18 cellular contexts compared by ENCODE assay signal in the genomic region with DNA sequence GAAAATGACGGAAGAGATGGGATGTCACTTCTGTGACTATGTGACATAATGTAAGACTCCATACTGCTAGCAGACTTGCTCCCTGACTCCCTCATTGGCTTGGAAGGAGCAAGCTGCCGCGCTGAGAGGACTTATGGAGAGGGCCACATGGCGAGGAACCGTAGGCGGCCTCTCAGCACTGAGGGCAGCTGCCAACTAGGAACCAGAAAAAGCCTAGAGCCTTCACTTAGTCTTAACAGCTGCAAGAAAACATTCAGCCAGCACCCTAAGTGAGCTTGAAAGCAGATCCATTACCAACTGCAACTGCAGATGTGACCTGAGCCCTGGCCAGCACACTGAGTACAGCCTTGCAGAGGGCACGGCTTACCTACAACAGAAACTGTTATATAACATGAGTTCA. TPM values are rescaled to one million over a fixed set of nuclear protein-coding genes. Genes with fewer than 3 reads are reported as not detected.
DNase-seq lines count a peak whose midpoint lies in the region; ATAC-seq and TF ChIP-seq lines count a peak whose summit lies in the region.
"Had no signal": no experiment of that assay in that cellular context is flagged by ENCODE, and none has a peak within 500 bp of the region (broad histone marks: within the 10 kb centered on the region; RNA-seq: fewer than 3 reads in every experiment).

No MANE protein-coding gene starts in this region.

- H3K9me3 ChIP-seq in left lung: no peaks in the 10 kb centered on the region

- no peak overlapping the region for H3K4me3 Mint-ChIP-seq in natural killer cell treated with Interleukin-12 subunit alpha and Interleukin-12 subunit beta and Interleukin-15 and Interleukin-18, amount 100 ng/mL, for 72 hours
- no peak overlapping the region for H3K4me3 Mint-ChIP-seq in natural killer cell
- H3K4me3 Mint-ChIP-seq: activated CD8-positive, alpha-beta T cell treated with anti-CD3 and anti-CD28 coated beads, Interleukin-2, amount 10 ng/mL, durations not matched to agents 7 days and 5 days; immature natural killer cell; stimulated activated effector memory CD8-positive, alpha-beta T cell treated with anti-CD3 and anti-CD28 coated beads, Interleukin-12 subunit alpha, Interleukin-12 subunit beta, amount 100 ng/mL, for 72 hours had no signal

- no peaks in the 10 kb centered on the region for H3K9me3 Mint-ChIP-seq in natural killer cell treated with Interleukin-12 subunit alpha and Interleukin-12 subunit beta and Interleukin-15 and Interleukin-18, amount 100 ng/mL, for 72 hours
- H3K9me3 Mint-ChIP-seq in natural killer cell: no peaks in the 10 kb centered on the region
- H3K9me3 Mint-ChIP-seq: stimulated activated effector memory CD8-positive, alpha-beta T cell treated with anti-CD3 and anti-CD28 coated beads, Interleukin-12 subunit alpha, Interleukin-12 subunit beta, amount 100 ng/mL, for 72 hours had no signal

- no peak for DNase-seq in natural killer cell treated with Interleukin-12 subunit alpha and Interleukin-12 subunit beta and Interleukin-15 and Interleukin-18, amount 100 ng/mL, for 72 hours (ENCODE audit: low spot score)
- DNase-seq in natural killer cell (no peak), choroid plexus epithelial cell (ENCODE audit: low read depth) (peak; percentile 28), myocyte (ENCODE audit: low read depth) (peak; percentile 83), mesenteric fat pad (ENCODE audit: low spot score) (no peak), left lung (no peak)
- no peak for DNase-seq in stimulated activated CD4-positive, alpha-beta T cell treated with anti-CD3 and anti-CD28 coated beads, Interleukin-2, amount 100 ng/mL, for 48 hours
- DNase-seq: activated CD8-positive, alpha-beta T cell treated with anti-CD3 and anti-CD28 coated beads, Interleukin-2, amount 10 ng/mL, durations not matched to agents 7 days and 5 days; effector memory CD4-positive, alpha-beta T cell; foreskin keratinocyte; GOT3; immature natural killer cell; IMR-90; NCI-H1048; NCI-H345 had no signal

- peaks cover 0 to 24% of the 10 kb centered on the region in 2 donors for H3K4me1 ChIP-seq in left lung

- no peaks in the 10 kb centered on the region for H3K36me3 ChIP-seq in left lung

- H3K27me3 ChIP-seq in left lung: no peaks in the 10 kb centered on the region
- H3K27me3 ChIP-seq: foreskin keratinocyte had no signal

- H3K4me1 Mint-ChIP-seq in natural killer cell treated with Interleukin-12 subunit alpha and Interleukin-12 subunit beta and Interleukin-15 and Interleukin-18, amount 100 ng/mL, for 72 hours (ENCODE audit: low read depth in 2 of 2): peaks cover 24 to 59% of the 10 kb centered on the region in 2 donors
- peaks cover 11 to 23% of the 10 kb centered on the region in 2 donors for H3K4me1 Mint-ChIP-seq in natural killer cell

- TF ChIP-seq CTCF in natural killer cell (IDR thresholded peaks at IDR 0.05) (no peak), choroid plexus epithelial cell (conservative IDR thresholded peaks at IDR 0.05; ENCODE audit: low read depth, low read length) (no peak), left lung (IDR thresholded peaks at IDR 0.05) (no peak)

- peaks cover 5% of the 10 kb centered on the region for H3K36me3 Mint-ChIP-seq in natural killer cell treated with Interleukin-12 subunit alpha and Interleukin-12 subunit beta and Interleukin-15 and Interleukin-18, amount 100 ng/mL, for 72 hours
- no peaks in the 10 kb centered on the region for H3K36me3 Mint-ChIP-seq in natural killer cell

- no peak for TF ChIP-seq POLR2A in GM18505 (IDR thresholded peaks at IDR 0.05; ENCODE audit: borderline replicate concordance, extremely low read depth, insufficient read depth, insufficient read length)

- ATAC-seq in natural killer cell treated with Interleukin-12 subunit alpha and Interleukin-12 subunit beta and Interleukin-15 and Interleukin-18, amount 100 ng/mL, for 72 hours: no peak
- ATAC-seq in natural killer cell: no peak
- no peak for ATAC-seq in left lung
- ATAC-seq in GM18505 (IDR thresholded peaks at IDR 0.05; ENCODE audit: unreplicated experiment): no peak
- ATAC-seq: activated CD8-positive, alpha-beta T cell treated with anti-CD3 and anti-CD28 coated beads, Interleukin-2, amount 10 ng/mL, durations not matched to agents 7 days and 5 days; foreskin keratinocyte; SK-N-SH treated with all-trans-retinoic acid at 6 μM for 48 hours had no signal

- intact Hi-C loops in natural killer cell (cut with micrococcal nuclease): no loop called here
- intact Hi-C loops in left lung (cut with DNase I): no loop called here

- H3K4me3 ChIP-seq in choroid plexus epithelial cell (ENCODE audit: low read depth, low read length): no peak overlapping the region
- no peak overlapping the region for H3K4me3 ChIP-seq in left lung

- H3K27ac ChIP-seq in left lung: no peak overlapping the region

- H3K27ac Mint-ChIP-seq in natural killer cell treated with Interleukin-12 subunit alpha and Interleukin-12 subunit beta and Interleukin-15 and Interleukin-18, amount 100 ng/mL, for 72 hours: peak overlapping the region; percentile 48 to 72
- H3K27ac Mint-ChIP-seq in natural killer cell: no peak overlapping the region
- H3K27ac Mint-ChIP-seq: activated CD8-positive, alpha-beta T cell treated with anti-CD3 and anti-CD28 coated beads, Interleukin-2, amount 10 ng/mL, durations not matched to agents 7 days and 5 days; stimulated activated effector memory CD8-positive, alpha-beta T cell treated with anti-CD3 and anti-CD28 coated beads, Interleukin-12 subunit alpha, Interleukin-12 subunit beta, amount 100 ng/mL, for 72 hours had no signal

- H3K27me3 Mint-ChIP-seq in natural killer cell treated with Interleukin-12 subunit alpha and Interleukin-12 subunit beta and Interleukin-15 and Interleukin-18, amount 100 ng/mL, for 72 hours: no peaks in the 10 kb centered on the region
- no peaks in the 10 kb centered on the region for H3K27me3 Mint-ChIP-seq in natural killer cell (ENCODE audit: low read depth in 2 of 2)

RNA-seq across cellular contexts. Expression of gene USP12, which starts 33.9 kb away (rescaled TPM):
- total RNA-seq in natural killer cell treated with Interleukin-12 subunit alpha and Interleukin-12 subunit beta and Interleukin-15 and Interleukin-18, amount 100 ng/mL, for 72 hours: 10 to 100 TPM; 51.4 to 78.6 TPM
- total RNA-seq in natural killer cell: 10 to 100 TPM; 44.3 to 55.3 (median 50.9) TPM
- total RNA-seq in myocyte: 42.9 and 43.9 TPM in 2 replicates
- polyA plus RNA-seq in myocyte (2012): 21.3 TPM
- total RNA-seq in mesenteric fat pad: 25.2 TPM
- total RNA-seq in left lung: 10 to 100 TPM; 22.8 to 29.3 TPM

Comparison
In these comparisons a context has a peak if more than half of its experiments do, and no peak if none do; other contexts are left out.
1. H3K27ac Mint-ChIP-seq: peak in natural killer cell treated with Interleukin-12 subunit alpha and Interleukin-12 subunit beta and Interleukin-15 and Interleukin-18, amount 100 ng/mL, for 72 hours (2 of 2); none in natural killer cell (0 of 2).
2. DNase-seq: peak in choroid plexus epithelial cell (single experiment) and myocyte (single experiment); none in natural killer cell treated with Interleukin-12 subunit alpha and Interleukin-12 subunit beta and Interleukin-15 and Interleukin-18, amount 100 ng/mL, for 72 hours (single experiment), natural killer cell (single experiment), mesenteric fat pad (single experiment), stimulated activated CD4-positive, alpha-beta T cell treated with anti-CD3 and anti-CD28 coated beads, Interleukin-2, amount 100 ng/mL, for 48 hours (0 of 2) and left lung (0 of 2).